8 cellular contexts compared by ENCODE assay signal in genomic region chr6:35731736-35732532, GRCh38. TPM values are rescaled to one million over a fixed set of nuclear protein-coding genes. Genes with fewer than 3 reads are reported as not detected.
A peak's percentile ranks its signal among the peaks of the same experiment; 100 is the strongest.
DNase-seq lines count a peak whose midpoint lies in the region; ATAC-seq and TF ChIP-seq lines count a peak whose summit lies in the region.

No MANE protein-coding gene starts in this region.

- H3K4me1 Mint-ChIP-seq in Caco-2 (ENCODE audit: low read depth, unreplicated experiment) = peaks cover 14% of the 10 kb centered on the region
- peaks cover 63% of the 10 kb centered on the region for H3K4me1 Mint-ChIP-seq in activated T-helper 1 cell treated with anti-CD3 and anti-CD28 coated beads, Interleukin-12 subunit alpha, Interleukin-12 subunit beta, Interleukin-2, Interleukin-4 antibody, amounts not matched to agents 30 ng/mL and 10 ng/mL and 1 ng/mL, durations not matched to agents 14 hours and 24 hours and 36 hours (ENCODE audit: low read depth)
- peaks cover 50 to 87% (median 75%) of the 10 kb centered on the region in 7 donors for H3K4me1 Mint-ChIP-seq in naive thymus-derived CD4-positive, alpha-beta T cell
- peaks cover 75% of the 10 kb centered on the region for H3K4me1 Mint-ChIP-seq in stimulated activated effector memory CD8-positive, alpha-beta T cell treated with anti-CD3 and anti-CD28 coated beads, Interleukin-12 subunit alpha, Interleukin-12 subunit beta, amount 100 ng/mL, for 72 hours

- DNase-seq in Caco-2 (peak; percentile 90 to 91), HT1080 (ENCODE audit: low read depth) (peak; percentile 72), Panc1 (ENCODE audit: low read depth, low spot score) (no peak), fibroblast of gingiva (ENCODE audit: low read depth) (peak; percentile 95)
- peak; percentile 91 for DNase-seq in activated T-helper 1 cell treated with anti-CD3 and anti-CD28 coated beads, Interleukin-12 subunit alpha, Interleukin-12 subunit beta, Interleukin-2, Interleukin-4 antibody, amounts not matched to agents 30 ng/mL and 10 ng/mL and 1 ng/mL, durations not matched to agents 14 hours and 24 hours and 36 hours (ENCODE audit: low spot score)
- DNase-seq in naive thymus-derived CD4-positive, alpha-beta T cell = peak; percentile 91 to 98 (median 96)
- peak; percentile 87 to 97 for DNase-seq in stimulated activated effector memory CD8-positive, alpha-beta T cell treated with anti-CD3 and anti-CD28 coated beads, Interleukin-12 subunit alpha, Interleukin-12 subunit beta, amount 100 ng/mL, for 72 hours (ENCODE audit: low spot score in 2 of 2)

- no peaks in the 10 kb centered on the region for H3K36me3 Mint-ChIP-seq in Caco-2 (ENCODE audit: insufficient read depth, unreplicated experiment)
- no peaks in the 10 kb centered on the region for H3K36me3 Mint-ChIP-seq in activated T-helper 1 cell treated with anti-CD3 and anti-CD28 coated beads, Interleukin-12 subunit alpha, Interleukin-12 subunit beta, Interleukin-2, Interleukin-4 antibody, amounts not matched to agents 30 ng/mL and 10 ng/mL and 1 ng/mL, durations not matched to agents 14 hours and 24 hours and 36 hours (ENCODE audit: low read depth)
- no peaks in the 10 kb centered on the region for H3K36me3 Mint-ChIP-seq in naive thymus-derived CD4-positive, alpha-beta T cell
- H3K36me3 Mint-ChIP-seq in stimulated activated effector memory CD8-positive, alpha-beta T cell treated with anti-CD3 and anti-CD28 coated beads, Interleukin-12 subunit alpha, Interleukin-12 subunit beta, amount 100 ng/mL, for 72 hours = peaks cover 14% of the 10 kb centered on the region

- H3K27ac Mint-ChIP-seq in Caco-2 (ENCODE audit: unreplicated experiment) = peak overlapping the region; percentile 45
- peak overlapping the region; percentile 81 for H3K27ac Mint-ChIP-seq in activated T-helper 1 cell treated with anti-CD3 and anti-CD28 coated beads, Interleukin-12 subunit alpha, Interleukin-12 subunit beta, Interleukin-2, Interleukin-4 antibody, amounts not matched to agents 30 ng/mL and 10 ng/mL and 1 ng/mL, durations not matched to agents 14 hours and 24 hours and 36 hours
- H3K27ac Mint-ChIP-seq in naive thymus-derived CD4-positive, alpha-beta T cell = peak overlapping the region; percentile 90 to 99 (median 94)
- H3K27ac Mint-ChIP-seq in stimulated activated effector memory CD8-positive, alpha-beta T cell treated with anti-CD3 and anti-CD28 coated beads, Interleukin-12 subunit alpha, Interleukin-12 subunit beta, amount 100 ng/mL, for 72 hours = peak overlapping the region; percentile 88

- H3K27ac ChIP-seq in Panc1 (ENCODE audit: low read length) = peak overlapping the region; percentile 84
- peak overlapping the region; percentile 97 for H3K27ac ChIP-seq in naive thymus-derived CD4-positive, alpha-beta T cell (ENCODE audit: low read depth, low read length)

- H3K4me3 Mint-ChIP-seq in Caco-2 (ENCODE audit: unreplicated experiment) = peak overlapping the region; percentile 82
- peak overlapping the region; percentile 85 for H3K4me3 Mint-ChIP-seq in activated T-helper 1 cell treated with anti-CD3 and anti-CD28 coated beads, Interleukin-12 subunit alpha, Interleukin-12 subunit beta, Interleukin-2, Interleukin-4 antibody, amounts not matched to agents 30 ng/mL and 10 ng/mL and 1 ng/mL, durations not matched to agents 14 hours and 24 hours and 36 hours
- H3K4me3 Mint-ChIP-seq in naive thymus-derived CD4-positive, alpha-beta T cell = peak overlapping the region; percentile 76 to 92 (median 88)
- H3K4me3 Mint-ChIP-seq in stimulated activated effector memory CD8-positive, alpha-beta T cell treated with anti-CD3 and anti-CD28 coated beads, Interleukin-12 subunit alpha, Interleukin-12 subunit beta, amount 100 ng/mL, for 72 hours = peak overlapping the region; percentile 82

- H3K9me3 ChIP-seq in Caco-2 = no peaks in the 10 kb centered on the region
- no peaks in the 10 kb centered on the region for H3K9me3 ChIP-seq in Panc1 (ENCODE audit: control insufficient read depth, insufficient read depth, low read depth, low read length)
- H3K9me3 ChIP-seq in naive thymus-derived CD4-positive, alpha-beta T cell (ENCODE audit: control insufficient read depth in 2 of 3, low read length in 3 of 3) = no peaks in the 10 kb centered on the region

- ATAC-seq in GM19463 (IDR thresholded peaks at IDR 0.05; ENCODE audit: unreplicated experiment) = peak; percentile 45
- peak; percentile 68 for ATAC-seq in Panc1
- ATAC-seq in naive thymus-derived CD4-positive, alpha-beta T cell = peak; percentile 79
- peak; percentile 65 for ATAC-seq in stimulated activated effector memory CD8-positive, alpha-beta T cell treated with anti-CD3 and anti-CD28 coated beads, Interleukin-12 subunit alpha, Interleukin-12 subunit beta, amount 100 ng/mL, for 72 hours

- H3K36me3 ChIP-seq in Caco-2 (ENCODE audit: control insufficient read depth, insufficient read depth, low read length) (no peaks in the 10 kb centered on the region), Panc1 (ENCODE audit: control insufficient read depth, insufficient read depth, low read length) (no peaks in the 10 kb centered on the region)
- peaks cover 0 to 3% (median 0%) of the 10 kb centered on the region in 3 experiments for H3K36me3 ChIP-seq in naive thymus-derived CD4-positive, alpha-beta T cell (ENCODE audit: control insufficient read depth in 2 of 3, insufficient read depth in 3 of 3, low read length in 3 of 3)

- POLR2A ChIA-PET in Caco-2 (lab: Charles Lee) = interaction anchor here (0.6 kb wide), 1 partner anchor 390 kb away, joined by 5 read pairs; no protein-coding TSS in a partner anchor
- POLR2A ChIA-PET in Panc1 (lab: Charles Lee) = interaction anchor here (0.6 to 1.0 kb wide), 2 partner anchors 46 to 65 kb away, joined by 3 to 7 read pairs; no protein-coding TSS in a partner anchor
- POLR2A ChIA-PET in naive thymus-derived CD4-positive, alpha-beta T cell (lab: Charles Lee) = interaction anchor here (0.5 to 12.1 kb wide), 24 partner anchors 10 to 416 kb away, joined by 3 to 157 read pairs (median 5); partner anchors contain the start of gene FKBP5

- H3K4me3 ChIP-seq in Caco-2 (ENCODE audit: low read depth, low read length) = peak overlapping the region; percentile 62
- H3K4me3 ChIP-seq in Panc1 (ENCODE audit: low read depth in 2 of 2, low read length in 2 of 2) = peak overlapping the region; percentile 67 to 75
- H3K4me3 ChIP-seq in naive thymus-derived CD4-positive, alpha-beta T cell (ENCODE audit: low read length) = peak overlapping the region; percentile 94

- H3K4me1 ChIP-seq in Caco-2 (peaks cover 42% of the 10 kb centered on the region), Panc1 (ENCODE audit: control insufficient read depth, insufficient read depth, low read length) (peaks cover 32% of the 10 kb centered on the region)
- H3K4me1 ChIP-seq in naive thymus-derived CD4-positive, alpha-beta T cell (ENCODE audit: control insufficient read depth in 2 of 2, insufficient read depth in 2 of 2, low read length in 2 of 2) = peaks cover 68 to 83% of the 10 kb centered on the region in 2 donors

- no peaks in the 10 kb centered on the region for H3K9me3 Mint-ChIP-seq in Caco-2 (ENCODE audit: unreplicated experiment)
- no peaks in the 10 kb centered on the region for H3K9me3 Mint-ChIP-seq in activated T-helper 1 cell treated with anti-CD3 and anti-CD28 coated beads, Interleukin-12 subunit alpha, Interleukin-12 subunit beta, Interleukin-2, Interleukin-4 antibody, amounts not matched to agents 30 ng/mL and 10 ng/mL and 1 ng/mL, durations not matched to agents 14 hours and 24 hours and 36 hours
- H3K9me3 Mint-ChIP-seq in naive thymus-derived CD4-positive, alpha-beta T cell = no peaks in the 10 kb centered on the region
- H3K9me3 Mint-ChIP-seq in stimulated activated effector memory CD8-positive, alpha-beta T cell treated with anti-CD3 and anti-CD28 coated beads, Interleukin-12 subunit alpha, Interleukin-12 subunit beta, amount 100 ng/mL, for 72 hours = no peaks in the 10 kb centered on the region

- no peaks in the 10 kb centered on the region for H3K27me3 Mint-ChIP-seq in Caco-2 (ENCODE audit: insufficient read depth, unreplicated experiment)
- no peaks in the 10 kb centered on the region for H3K27me3 Mint-ChIP-seq in activated T-helper 1 cell treated with anti-CD3 and anti-CD28 coated beads, Interleukin-12 subunit alpha, Interleukin-12 subunit beta, Interleukin-2, Interleukin-4 antibody, amounts not matched to agents 30 ng/mL and 10 ng/mL and 1 ng/mL, durations not matched to agents 14 hours and 24 hours and 36 hours (ENCODE audit: insufficient read depth)
- H3K27me3 Mint-ChIP-seq in naive thymus-derived CD4-positive, alpha-beta T cell = no peaks in the 10 kb centered on the region

- H3K27me3 ChIP-seq in Caco-2 (replicated peaks; ENCODE audit: control insufficient read depth, insufficient read depth, low read length) (no peaks in the 10 kb centered on the region), Panc1 (ENCODE audit: control insufficient read depth, insufficient read depth, low read length) (no peaks in the 10 kb centered on the region)
- H3K27me3 ChIP-seq in naive thymus-derived CD4-positive, alpha-beta T cell (ENCODE audit: control insufficient read depth in 2 of 2, insufficient read depth in 2 of 2, low read length in 2 of 2) = no peaks in the 10 kb centered on the region

- BruUV-seq in Caco-2 (replicated peaks; lab: Mats Ljungman, UMichigan) (TSS peak; percentile 74), Panc1 (replicated peaks; lab: Mats Ljungman, UMichigan) (TSS peak; percentile 71)

- TF ChIP-seq CTCF in Caco-2 (IDR thresholded peaks at IDR 0.05; ENCODE audit: insufficient read depth in 1 of 2, low read depth in 1 of 2, low read length in 1 of 2, severe bottlenecking in 1 of 2, unreplicated experiment in 1 of 2) = peak in 1 of 2 experiments; percentile 3
- no peak for TF ChIP-seq CTCF in Panc1 (IDR thresholded peaks at IDR 0.05)

- in situ Hi-C loops in Panc1 (cut with HindIII; ENCODE audit: low pct_unique_long_range_greater_than_20kb, low sequenced_read_pairs) = no loop called here

- intact Hi-C loops in Caco-2 (cut with micrococcal nuclease; ENCODE audit: unreplicated experiment) = loop anchor here (1.0 to 10.0 kb wide), 2 partner anchors 43 to 437 kb away; partner anchors contain the start of gene DEF6
- intact Hi-C loops in Panc1 (cut with micrococcal nuclease; ENCODE audit: unreplicated experiment) = no loop called here
- intact Hi-C loops in activated T-helper 1 cell treated with anti-CD3 and anti-CD28 coated beads, Interleukin-12 subunit alpha, Interleukin-12 subunit beta, Interleukin-2, Interleukin-4 antibody, amounts not matched to agents 30 ng/mL and 10 ng/mL and 1 ng/mL, durations not matched to agents 14 hours and 24 hours and 36 hours (cut with micrococcal nuclease) = loop anchor here (1.0 to 2.0 kb wide), 4 partner anchors 13 to 209 kb away; no protein-coding TSS in a partner anchor
- intact Hi-C loops in naive thymus-derived CD4-positive, alpha-beta T cell (cut with micrococcal nuclease) = loop anchor here (1.0 to 10.0 kb wide), 5 partner anchors 45 to 363 kb away; no protein-coding TSS in a partner anchor

- CTCF ChIA-PET in Caco-2 (lab: Charles Lee) (no interaction called here), Panc1 (lab: Charles Lee) (no interaction called here)
- CTCF ChIA-PET in naive thymus-derived CD4-positive, alpha-beta T cell (lab: Charles Lee) = interaction anchor here (0.6 to 10.0 kb wide), 8 partner anchors 39 to 391 kb away, joined by 3 to 193 read pairs (median 4); no protein-coding TSS in a partner anchor

RNA-seq across cellular contexts. Expression of gene ARMC12, which starts 4.9 kb away (rescaled TPM):
- total RNA-seq in Caco-2 (2022) = not detected in 2 replicates
- not detected in 2 replicates for total RNA-seq in HT1080 (2014; rRNA removed; shearing (Covaris generic))
- 0.07 and 0.10 TPM in 2 replicates for polyA plus RNA-seq in HT1080 (2015; cell fraction: cytosol; rRNA removed)
- polyA plus RNA-seq in HT1080 (2015; cell fraction: nucleus; rRNA removed) = 0.11 and 0.12 TPM in 2 replicates
- total RNA-seq in Panc1 (2021; ENCODE audit: unreplicated experiment) = 1.4 TPM
- polyA plus RNA-seq in Panc1 (2012; ENCODE audit: insufficient read length) = 0.99 TPM
- 0.24 and 0.41 TPM in 2 replicates for total RNA-seq in activated T-helper 1 cell treated with anti-CD3 and anti-CD28 coated beads, Interleukin-12 subunit alpha, Interleukin-12 subunit beta, Interleukin-2, Interleukin-4 antibody, amounts not matched to agents 30 ng/mL and 10 ng/mL and 1 ng/mL, durations not matched to agents 14 hours and 24 hours and 36 hours
- total RNA-seq in naive thymus-derived CD4-positive, alpha-beta T cell = 1 to 10 TPM in 4 of 5 experiments, under 1 TPM in 1; 0.78 to 1.8 (median 1.4) TPM
- polyA plus RNA-seq in naive thymus-derived CD4-positive, alpha-beta T cell = 1 to 10 TPM; 1.0 to 1.2 TPM

RNA-seq across cellular contexts. Expression of gene FKBP5, which starts 43.2 kb away (rescaled TPM):
- total RNA-seq in Caco-2 (2022) = 16.5 and 20.1 TPM in 2 replicates
- total RNA-seq in HT1080 (2014; rRNA removed; shearing (Covaris generic)) = 9.3 and 15.2 TPM in 2 replicates
- polyA plus RNA-seq in HT1080 (2015; cell fraction: cytosol; rRNA removed) = 15.4 and 16.7 TPM in 2 replicates
- polyA plus RNA-seq in HT1080 (2015; cell fraction: nucleus; rRNA removed) = 10.4 and 11.0 TPM in 2 replicates
- 25.2 TPM for total RNA-seq in Panc1 (2021; ENCODE audit: unreplicated experiment)
- polyA plus RNA-seq in Panc1 (2012; ENCODE audit: insufficient read length) = 14.9 TPM
- total RNA-seq in activated T-helper 1 cell treated with anti-CD3 and anti-CD28 coated beads, Interleukin-12 subunit alpha, Interleukin-12 subunit beta, Interleukin-2, Interleukin-4 antibody, amounts not matched to agents 30 ng/mL and 10 ng/mL and 1 ng/mL, durations not matched to agents 14 hours and 24 hours and 36 hours = 60.9 and 62.4 TPM in 2 replicates
- total RNA-seq in naive thymus-derived CD4-positive, alpha-beta T cell = 10 to 100 TPM; 56.7 to 83.3 (median 79.4) TPM
- polyA plus RNA-seq in naive thymus-derived CD4-positive, alpha-beta T cell = 100 to 1,000 TPM; 101 to 324 TPM

RNA-seq across cellular contexts. Expression of gene CLPSL2, which starts 44.5 kb away (rescaled TPM):
- total RNA-seq in Caco-2 (2022) (1.3 and 2.0 TPM in 2 replicates), Panc1 (2021; ENCODE audit: unreplicated experiment) (0.57 TPM)
- total RNA-seq in HT1080 (2014; rRNA removed; shearing (Covaris generic)) = not detected in 2 replicates
- not detected in 2 replicates for polyA plus RNA-seq in HT1080 (2015; cell fraction: cytosol; rRNA removed)
- not detected in 2 replicates for polyA plus RNA-seq in HT1080 (2015; cell fraction: nucleus; rRNA removed)
- not detected for polyA plus RNA-seq in Panc1 (2012; ENCODE audit: insufficient read length)
- total RNA-seq in activated T-helper 1 cell treated with anti-CD3 and anti-CD28 coated beads, Interleukin-12 subunit alpha, Interleukin-12 subunit beta, Interleukin-2, Interleukin-4 antibody, amounts not matched to agents 30 ng/mL and 10 ng/mL and 1 ng/mL, durations not matched to agents 14 hours and 24 hours and 36 hours = not detected in 2 replicates
- not detected for total RNA-seq in naive thymus-derived CD4-positive, alpha-beta T cell
- not detected for polyA plus RNA-seq in naive thymus-derived CD4-positive, alpha-beta T cell

RNA-seq across cellular contexts. Expression of gene CLPSL1, which starts 48.9 kb away (rescaled TPM):
- total RNA-seq in Caco-2 (2022) = not detected in 2 replicates
- not detected in 2 replicates for total RNA-seq in HT1080 (2014; rRNA removed; shearing (Covaris generic))
- 0.17 TPM in 1 of 2 replicates, not detected in the other for polyA plus RNA-seq in HT1080 (2015; cell fraction: cytosol; rRNA removed)
- polyA plus RNA-seq in HT1080 (2015; cell fraction: nucleus; rRNA removed) = not detected in 2 replicates
- total RNA-seq in Panc1 (2021; ENCODE audit: unreplicated experiment) = not detected
- not detected for polyA plus RNA-seq in Panc1 (2012; ENCODE audit: insufficient read length)
- total RNA-seq in activated T-helper 1 cell treated with anti-CD3 and anti-CD28 coated beads, Interleukin-12 subunit alpha, Interleukin-12 subunit beta, Interleukin-2, Interleukin-4 antibody, amounts not matched to agents 30 ng/mL and 10 ng/mL and 1 ng/mL, durations not matched to agents 14 hours and 24 hours and 36 hours = not detected in 2 replicates
- not detected for total RNA-seq in naive thymus-derived CD4-positive, alpha-beta T cell
- not detected for polyA plus RNA-seq in naive thymus-derived CD4-positive, alpha-beta T cell
